In genomic region chr11:125084057-125084416, GRCh38 we compare ENCODE assay signal across 15 cellular contexts. TPM values are rescaled to one million over a fixed set of nuclear protein-coding genes. Genes with fewer than 3 reads are reported as not detected.
DNase-seq lines count a peak whose midpoint lies in the region; ATAC-seq, FAIRE-seq and TF ChIP-seq lines count a peak whose summit lies in the region.
"Had no signal": no experiment of that assay in that cellular context is flagged by ENCODE, and none has a peak within 500 bp of the region (broad histone marks: within the 10 kb centered on the region; RNA-seq: fewer than 3 reads in every experiment).

No MANE protein-coding gene starts in this region.

- H3K9me1 ChIP-seq in keratinocyte (ENCODE audit: control insufficient read depth, extremely low read depth, insufficient read depth, low read length) = no peaks in the 10 kb centered on the region

- H3K4me1 ChIP-seq in PC-3 (ENCODE audit: insufficient read depth, low read length) (peaks cover 22% of the 10 kb centered on the region), keratinocyte (ENCODE audit: control insufficient read depth, extremely low read depth, insufficient read depth, low read length) (peaks cover 24% of the 10 kb centered on the region), spleen (peaks cover 0 to 18% (median 0%) of the 10 kb centered on the region in 6 donors)
- H3K4me1 ChIP-seq: Peyer's patch had no signal

- no peak for TF ChIP-seq POLR2A in spleen (IDR thresholded peaks at IDR 0.05)

- no peak overlapping the region for H3K4me2 ChIP-seq in PC-3 (ENCODE audit: low read length)
- peak overlapping the region; percentile 82 for H3K4me2 ChIP-seq in keratinocyte (ENCODE audit: control insufficient read depth, extremely low read depth, insufficient read depth, low read depth, low read length)
- H3K4me2 ChIP-seq: KMS-11 had no signal

- intact Hi-C loops in PC-3 (cut with micrococcal nuclease) (no loop called here), spleen (cut with DNase I; ENCODE audit: low total_unique reads) (no loop called here)

- H4K20me1 ChIP-seq in PC-3 (ENCODE audit: low read length) = no peaks in the 10 kb centered on the region
- H4K20me1 ChIP-seq in keratinocyte (ENCODE audit: control insufficient read depth, extremely low read depth, insufficient read depth, low read length) = no peaks in the 10 kb centered on the region

- dilution Hi-C loops in keratinocyte (cut with MboI; ENCODE audit: extremely low pct_ligation_motif_present, low sequenced_read_pairs) = no loop called here

- in situ Hi-C loops in GM13976 (cut with MboI; ENCODE audit: low sequenced_read_pairs, unreplicated experiment) = no loop called here

- H3K9me2 ChIP-seq in PC-3 (replicated peaks; ENCODE audit: low read length) = no peaks in the 10 kb centered on the region

- POLR2A ChIA-PET in PC-3 (lab: Charles Lee; ENCODE audit: unreplicated experiment) = no interaction called here

- H3K27me3 ChIP-seq in PC-3 (ENCODE audit: low read length) (no peaks in the 10 kb centered on the region), keratinocyte (ENCODE audit: control insufficient read depth, extremely low read depth, insufficient read depth, low read length) (no peaks in the 10 kb centered on the region), spleen (replicated peaks in 1 of 7) (peaks cover 0 to 3% (median 0%) of the 10 kb centered on the region in 7 donors)
- H3K27me3 ChIP-seq: Peyer's patch had no signal

- H3K27ac ChIP-seq in PC-3 (ENCODE audit: low read length) (peak overlapping the region; percentile 95), keratinocyte (ENCODE audit: control insufficient read depth, insufficient read depth, low read length) (no peak overlapping the region), spleen (peak overlapping the region in 1 of 8 donors; percentile 76)
- H3K27ac ChIP-seq: KMS-11, Peyer's patch had no signal

- H3K4me3 ChIP-seq in PC-3 (ENCODE audit: low read length) (no peak overlapping the region), keratinocyte (ENCODE audit: control insufficient read depth in 2 of 3, extremely low read depth in 1 of 3, insufficient read depth in 2 of 3, low read depth in 1 of 3, low read length in 3 of 3) (no peak overlapping the region), spleen (no peak overlapping the region)
- H3K4me3 ChIP-seq: Peyer's patch had no signal

- H2AFZ ChIP-seq in PC-3 (ENCODE audit: low read length) (no peak overlapping the region), keratinocyte (ENCODE audit: control insufficient read depth, low read length) (no peak overlapping the region)

- no peak for FAIRE-seq in keratinocyte (lab: Jason Lieb, UNC)

- no peak for TF ChIP-seq CTCF in GM13976 (IDR thresholded peaks at IDR 0.05; ENCODE audit: borderline replicate concordance, control extremely low read depth, extremely low read depth, insufficient read depth, missing control alignments)
- TF ChIP-seq CTCF in PC-3 (conservative IDR thresholded peaks at IDR 0.05; ENCODE audit: low read depth, low read length) = no peak
- TF ChIP-seq CTCF in keratinocyte (optimal IDR thresholded peaks at IDR 0.05 in 1 of 3, IDR thresholded peaks at IDR 0.05 in 1 of 3, conservative IDR thresholded peaks at IDR 0.05 in 1 of 3; ENCODE audit: extremely low read depth in 1 of 3, insufficient read depth in 2 of 3, low read length in 3 of 3) = no peak
- no peak for TF ChIP-seq CTCF in spleen (IDR thresholded peaks at IDR 0.05 in 8 of 11, conservative IDR thresholded peaks at IDR 0.05 in 3 of 11)

- BruUV-seq in PC-3 (replicated peaks; lab: Mats Ljungman, UMichigan) = no TSS peak

- H3K79me2 ChIP-seq in PC-3 (ENCODE audit: low read length) = no peaks in the 10 kb centered on the region
- H3K79me2 ChIP-seq in keratinocyte (ENCODE audit: control insufficient read depth, insufficient read depth, low read length) = no peaks in the 10 kb centered on the region

- DNase-seq in GM13976 (ENCODE audit: low spot score) (peak; percentile 18), PC-3 (no peak), keratinocyte (ENCODE audit: low read depth, low spot score) (no peak), spleen (peak; percentile 74), putamen (ENCODE audit: low spot score) (no peak), MV-4-11 (lab: John Stamatoyannopoulos, UW) (no peak)
- DNase-seq: CD4-positive, CD25-positive, alpha-beta regulatory T cell; DMS53; NCI-H1092; NCI-H146; NCI-H510A treated with DMSO at 0.1 percent for 48 hours; SHP77 treated with DMSO at 0.1 percent for 48 hours had no signal

- CTCF ChIA-PET in PC-3 (lab: Charles Lee) = no interaction called here

- no peak for ATAC-seq in PC-3
- ATAC-seq in GM21526 (IDR thresholded peaks at IDR 0.05; ENCODE audit: low FRiP score, unreplicated experiment) = no peak

- H3K36me3 ChIP-seq in PC-3 (ENCODE audit: low read depth, low read length) = no peaks in the 10 kb centered on the region
- H3K36me3 ChIP-seq in keratinocyte (ENCODE audit: control insufficient read depth in 2 of 2, extremely low read depth in 1 of 2, insufficient read depth in 2 of 2, low read length in 2 of 2) = peaks cover 3 to 16% of the 10 kb centered on the region in 2 experiments
- peaks cover 0 to 87% (median 0%) of the 10 kb centered on the region in 6 donors for H3K36me3 ChIP-seq in spleen
- H3K36me3 ChIP-seq: Peyer's patch had no signal

- WGBS in spleen, 5 donors = 88 to 96% (median 95%) methylated on average over 11 of the region's 11 CpGs

- H3K9ac ChIP-seq in PC-3 (ENCODE audit: low read length) = peak overlapping the region; percentile 70
- no peak overlapping the region for H3K9ac ChIP-seq in keratinocyte (ENCODE audit: control insufficient read depth, extremely low read depth, insufficient read depth, low read length)
- H3K9ac ChIP-seq: KMS-11 had no signal

- H3F3A ChIP-seq in PC-3 (ENCODE audit: low read length, unreplicated experiment) = no peaks in the 10 kb centered on the region

- no peaks in the 10 kb centered on the region for H3K9me3 ChIP-seq in PC-3 (ENCODE audit: low read length)
- no peaks in the 10 kb centered on the region for H3K9me3 ChIP-seq in keratinocyte (ENCODE audit: control insufficient read depth, low read depth, low read length)
- H3K9me3 ChIP-seq in spleen = no peaks in the 10 kb centered on the region
- H3K9me3 ChIP-seq: Peyer's patch had no signal

RNA-seq across cellular contexts. Expression of gene SLC37A2, which starts 20.9 kb away (rescaled TPM):
- 9.0 and 10.2 TPM in 2 replicates for total RNA-seq in PC-3 (2014; rRNA removed)
- polyA plus RNA-seq in keratinocyte = 21.0 to 23.4 TPM (median 21.7 TPM) in 3 replicates
- 23.5 TPM for polyA plus RNA-seq in keratinocyte (2011; ENCODE audit: low read depth)
- 10.6 and 12.1 TPM in 2 replicates for polyA plus RNA-seq in keratinocyte (2011; cell fraction: cytosol; rRNA removed)
- polyA plus RNA-seq in keratinocyte (2011; cell fraction: nucleus; rRNA removed) = 29.3 and 30.3 TPM in 2 replicates
- polyA plus RNA-seq in keratinocyte (2012; ENCODE audit: low replicate concordance) = 20.7 and 50.5 TPM in 2 replicates
- 27.3 to 36.0 TPM (median 30.6 TPM) in 3 replicates for polyA minus RNA-seq in keratinocyte
- 17.3 TPM for polyA minus RNA-seq in keratinocyte (2011; cell fraction: cytosol; rRNA and poly(A)+ RNA removed)
- 27.3 and 31.5 TPM in 2 replicates for polyA minus RNA-seq in keratinocyte (2011; cell fraction: nucleus; rRNA and poly(A)+ RNA removed)
- 10 to 100 TPM; 37.1 to 85.7 (median 59.0) TPM for total RNA-seq in spleen
- polyA plus RNA-seq in spleen = 10 to 100 TPM in 1 of 3 donors, 1 to 10 TPM in 2; 3.5 to 19.2 (median 6.6) TPM
- total RNA-seq: CD4-positive, CD25-positive, alpha-beta regulatory T cell had no signal

RNA-seq across cellular contexts. Expression of gene TMEM218, which starts 27.4 kb away (rescaled TPM):
- total RNA-seq in PC-3 (2014; rRNA removed) (33.6 and 37.0 TPM in 2 replicates), spleen (10 to 100 TPM; 12.0 to 23.1 (median 17.9) TPM)
- polyA plus RNA-seq in keratinocyte (21.0 to 35.9 TPM (median 34.2 TPM) in 3 replicates), spleen (10 to 100 TPM; 28.0 to 34.7 (median 30.1) TPM)
- polyA plus RNA-seq in keratinocyte (2011; ENCODE audit: low read depth) = 2.5 TPM
- 25.2 and 37.1 TPM in 2 replicates for polyA plus RNA-seq in keratinocyte (2011; cell fraction: cytosol; rRNA removed)
- 33.4 and 33.7 TPM in 2 replicates for polyA plus RNA-seq in keratinocyte (2011; cell fraction: nucleus; rRNA removed)
- polyA plus RNA-seq in keratinocyte (2012; ENCODE audit: low replicate concordance) = 16.1 and 19.3 TPM in 2 replicates
- polyA minus RNA-seq in keratinocyte = 8.3 to 15.7 TPM (median 8.7 TPM) in 3 replicates
- polyA minus RNA-seq in keratinocyte (2011; cell fraction: cytosol; rRNA and poly(A)+ RNA removed) = 6.7 TPM
- polyA minus RNA-seq in keratinocyte (2011; cell fraction: nucleus; rRNA and poly(A)+ RNA removed) = 6.2 and 8.6 TPM in 2 replicates

Comparison
In these comparisons a context has a peak if more than half of its experiments do, and no peak if none do; other contexts are left out.
1. DNase-seq: peak in GM13976 (single experiment) and spleen (single experiment); none in PC-3 (single experiment), keratinocyte (single experiment), putamen (single experiment) and MV-4-11 (single experiment).